18 cellular contexts compared by ENCODE assay signal in the genomic region with DNA sequence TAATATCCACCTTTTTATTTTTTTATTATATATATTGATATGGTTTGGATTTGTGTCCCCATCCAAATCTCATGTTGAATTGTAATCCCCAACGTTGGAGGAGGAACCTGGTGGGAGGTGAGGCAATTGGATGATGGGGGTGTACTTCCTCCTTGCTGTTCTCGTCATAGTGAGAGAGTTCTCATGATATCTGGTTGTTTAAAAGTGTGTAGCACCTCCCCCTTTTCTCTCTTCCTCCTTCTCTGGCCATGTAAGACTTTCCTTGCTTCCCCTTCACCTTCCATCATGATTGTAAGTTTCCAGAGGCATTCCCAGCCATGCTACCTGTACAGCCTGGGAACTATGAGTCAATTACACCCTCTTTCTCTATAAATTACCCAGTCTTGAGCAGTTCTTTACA.
"Had no signal": no experiment of that assay in that cellular context is flagged by ENCODE, and none has a peak within 500 bp of the region (broad histone marks: within the 10 kb centered on the region; RNA-seq: fewer than 3 reads in every experiment).

No MANE protein-coding gene starts in this region.

- H3K4me3 ChIP-seq: thyroid gland had no signal

- DNase-seq: activated CD4-positive, alpha-beta T cell treated with anti-CD3 and anti-CD28 coated beads for 4 hours; activated CD4-positive, alpha-beta T cell treated with anti-CD3 and anti-CD28 coated beads, Interleukin-2, amount 50 U/mL, for 48 hours; activated CD4-positive, CD25-positive, alpha-beta regulatory T cell; activated CD8-positive, alpha-beta memory T cell treated with anti-CD3 and anti-CD28 coated beads, Interleukin-2, amount 50 U/mL, for 48 hours; activated naive CD4-positive, alpha-beta T cell treated with Interleukin-2 at 50 U/mL for 16 hours; activated naive CD8-positive, alpha-beta T cell treated with anti-CD3 and anti-CD28 coated beads for 36 hours; activated T-cell treated with anti-CD3 and anti-CD28 coated beads, Interleukin-2, amount 50 U/mL, for 4 hours; central memory CD4-positive, alpha-beta T cell; effector memory CD4-positive, alpha-beta T cell; foreskin keratinocyte; left colon; right cardiac atrium; stimulated activated CD4-positive, alpha-beta T cell treated with anti-CD3 and anti-CD28 coated beads, Interleukin-12 subunit alpha, Interleukin-12 subunit beta, amount 100 ng/mL, for 4 hours; stimulated activated CD4-positive, alpha-beta T cell treated with anti-CD3 and anti-CD28 coated beads, Interleukin-4, amount 100 ng/mL, for 4 hours; substantia nigra; thyroid gland had no signal

- H3K36me3 ChIP-seq: neutrophil, thyroid gland had no signal

- H3K27ac ChIP-seq: foreskin keratinocyte, neutrophil, parathyroid adenoma, thyroid gland had no signal

- H3K4me1 ChIP-seq: foreskin keratinocyte, parathyroid adenoma, thyroid gland had no signal

- H3K9me3 ChIP-seq: neutrophil, thyroid gland had no signal

- ATAC-seq: activated T-cell treated with anti-CD3 and anti-CD28 coated beads, Interleukin-2, amount 50 U/mL, for 4 hours; foreskin keratinocyte; left colon; right cardiac atrium had no signal
